Comparison of ENCODE assay signal across 19 cellular contexts in the genomic region with DNA sequence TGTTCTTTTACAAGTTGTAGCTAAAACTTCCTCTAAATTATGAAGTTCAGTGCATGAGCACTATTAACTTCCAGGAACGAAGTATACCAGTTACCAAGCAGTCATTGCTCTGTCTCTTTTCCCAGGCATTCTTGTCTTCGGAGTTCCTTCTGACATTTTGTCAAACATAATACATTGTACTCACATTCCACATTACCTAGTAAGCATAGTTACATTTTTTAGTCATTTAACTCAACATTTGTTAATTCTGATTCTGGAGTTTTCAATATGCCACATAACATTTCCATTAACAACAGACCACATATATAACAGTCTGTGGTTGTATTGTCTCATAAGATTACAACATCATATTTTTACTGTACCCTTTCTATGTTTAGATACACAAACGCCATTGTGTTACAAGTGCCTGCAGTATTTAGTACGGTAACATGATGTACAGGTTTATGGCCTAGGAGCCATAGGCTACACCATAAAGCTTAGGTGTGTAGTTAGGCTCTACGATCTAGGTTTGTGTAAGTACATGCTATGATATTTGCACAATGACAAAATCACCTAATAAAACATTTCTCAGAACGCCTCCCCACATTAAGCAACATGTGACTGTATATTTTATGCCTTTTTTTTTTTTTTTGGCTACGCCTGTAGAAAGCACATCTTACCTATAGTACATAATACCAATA.
"Had no signal": no experiment of that assay in that cellular context is flagged by ENCODE, and none has a peak within 500 bp of the region (broad histone marks: within the 10 kb centered on the region; RNA-seq: fewer than 3 reads in every experiment).

No MANE protein-coding gene starts in this region.

- H3K27me3 ChIP-seq: body of pancreas, foreskin keratinocyte had no signal

- H3K4me1 ChIP-seq: body of pancreas, foreskin keratinocyte had no signal

- H3K4me3 ChIP-seq: body of pancreas, lung had no signal

- FAIRE-seq: endothelial cell of umbilical vein, TTC549 had no signal

- DNase-seq: activated B cell treated with CpG ODN at 0.5 μM for 24 hours; activated CD4-positive, alpha-beta T cell treated with anti-CD3 and anti-CD28 coated beads for 48 hours; activated CD8-positive, alpha-beta T cell treated with anti-CD3 and anti-CD28 coated beads for 36 hours; activated effector memory CD4-positive, alpha-beta T cell treated with anti-CD3 and anti-CD28 coated beads, Interleukin-2, amount 50 U/mL, for 16 hours; activated T-cell treated with anti-CD3 and anti-CD28 coated beads, Interleukin-2, amount 50 U/mL, for 4 hours; body of pancreas; central memory CD4-positive, alpha-beta T cell; effector CD8-positive, alpha-beta T cell; head of caudate nucleus; midbrain; naive B cell; posterior cingulate gyrus; stimulated activated CD4-positive, alpha-beta T cell treated with anti-CD3 and anti-CD28 coated beads, Interleukin-2, amount 100 ng/mL, for 48 hours had no signal

- H3K27ac ChIP-seq: body of pancreas, foreskin keratinocyte had no signal

- H3K9me3 ChIP-seq: body of pancreas had no signal

- H3K27ac Mint-ChIP-seq: activated B cell treated with CpG ODN at 0.5 μM for 24 hours; activated CD8-positive, alpha-beta T cell treated with anti-CD3 and anti-CD28 coated beads for 36 hours; activated naive CD4-positive, alpha-beta T cell treated with anti-CD3 and anti-CD28 coated beads, Interleukin-2, amount 50 U/mL, for 24 hours; stimulated activated memory B cell treated with anti-CD40 and anti-IgM and Interleukin-4, amounts not matched to agents 10 μg/mL and 1 μg/mL and 100 μg/mL, for 72 hours had no signal

- H3K4me1 Mint-ChIP-seq: activated B cell treated with CpG ODN at 0.5 μM for 24 hours; activated naive CD4-positive, alpha-beta T cell treated with anti-CD3 and anti-CD28 coated beads, Interleukin-2, amount 50 U/mL, for 24 hours; naive B cell; stimulated activated memory B cell treated with anti-CD40 and anti-IgM and Interleukin-4, amounts not matched to agents 10 μg/mL and 1 μg/mL and 100 μg/mL, for 72 hours had no signal

- ATAC-seq: activated CD8-positive, alpha-beta T cell treated with anti-CD3 and anti-CD28 coated beads for 36 hours; activated T-cell treated with anti-CD3 and anti-CD28 coated beads, Interleukin-2, amount 50 U/mL, for 4 hours; body of pancreas; foreskin keratinocyte; stimulated activated memory B cell treated with anti-CD40 and anti-IgM and Interleukin-4, amounts not matched to agents 10 μg/mL and 1 μg/mL and 100 μg/mL, for 72 hours had no signal

- H3K27me3 Mint-ChIP-seq: activated B cell treated with CpG ODN at 0.5 μM for 24 hours; activated CD8-positive, alpha-beta T cell treated with anti-CD3 and anti-CD28 coated beads for 36 hours; activated naive CD4-positive, alpha-beta T cell treated with anti-CD3 and anti-CD28 coated beads, Interleukin-2, amount 50 U/mL, for 24 hours; naive B cell; stimulated activated memory B cell treated with anti-CD40 and anti-IgM and Interleukin-4, amounts not matched to agents 10 μg/mL and 1 μg/mL and 100 μg/mL, for 72 hours had no signal

- H3K9me3 Mint-ChIP-seq: activated CD8-positive, alpha-beta T cell treated with anti-CD3 and anti-CD28 coated beads for 36 hours; activated naive CD4-positive, alpha-beta T cell treated with anti-CD3 and anti-CD28 coated beads, Interleukin-2, amount 50 U/mL, for 24 hours; activated T-cell treated with anti-CD3 and anti-CD28 coated beads, Interleukin-2, amount 50 U/mL, for 4 hours; stimulated activated memory B cell treated with anti-CD40 and anti-IgM and Interleukin-4, amounts not matched to agents 10 μg/mL and 1 μg/mL and 100 μg/mL, for 72 hours had no signal

- H3K4me3 Mint-ChIP-seq: activated B cell treated with CpG ODN at 0.5 μM for 24 hours; activated CD8-positive, alpha-beta T cell treated with anti-CD3 and anti-CD28 coated beads for 36 hours; activated naive CD4-positive, alpha-beta T cell treated with anti-CD3 and anti-CD28 coated beads, Interleukin-2, amount 50 U/mL, for 24 hours; activated T-cell treated with anti-CD3 and anti-CD28 coated beads, Interleukin-2, amount 50 U/mL, for 4 hours; naive B cell; stimulated activated memory B cell treated with anti-CD40 and anti-IgM and Interleukin-4, amounts not matched to agents 10 μg/mL and 1 μg/mL and 100 μg/mL, for 72 hours had no signal
